1 cellular context compared by ENCODE assay signal in genomic region chr3:111080357-111080937, GRCh38.
TF ChIP-seq lines count a peak whose summit lies in the region.

No MANE protein-coding gene starts in this region.

TF ChIP-seq in WTC11, 78 proteins besides CTCF, POLR2A, EP300 and RAD21 (continued from another document):
- TF ChIP-seq USF1 (CRISPR knock-in tag; IDR thresholded peaks at IDR 0.05) (no peak), FOXP4 (CRISPR knock-in tag; IDR thresholded peaks at IDR 0.05) (no peak), CREM (CRISPR knock-in tag; IDR thresholded peaks at IDR 0.05) (no peak), FOXP1 (CRISPR knock-in tag; IDR thresholded peaks at IDR 0.05; ENCODE audit: borderline replicate concordance) (no peak), GRHL2 (CRISPR knock-in tag; IDR thresholded peaks at IDR 0.05; ENCODE audit: insufficient replicate concordance, severe bottlenecking) (no peak), NR1H2 (CRISPR knock-in tag; IDR thresholded peaks at IDR 0.05) (no peak), ATF3 (CRISPR knock-in tag; conservative IDR thresholded peaks at IDR 0.05) (no peak)
